In the genomic region with DNA sequence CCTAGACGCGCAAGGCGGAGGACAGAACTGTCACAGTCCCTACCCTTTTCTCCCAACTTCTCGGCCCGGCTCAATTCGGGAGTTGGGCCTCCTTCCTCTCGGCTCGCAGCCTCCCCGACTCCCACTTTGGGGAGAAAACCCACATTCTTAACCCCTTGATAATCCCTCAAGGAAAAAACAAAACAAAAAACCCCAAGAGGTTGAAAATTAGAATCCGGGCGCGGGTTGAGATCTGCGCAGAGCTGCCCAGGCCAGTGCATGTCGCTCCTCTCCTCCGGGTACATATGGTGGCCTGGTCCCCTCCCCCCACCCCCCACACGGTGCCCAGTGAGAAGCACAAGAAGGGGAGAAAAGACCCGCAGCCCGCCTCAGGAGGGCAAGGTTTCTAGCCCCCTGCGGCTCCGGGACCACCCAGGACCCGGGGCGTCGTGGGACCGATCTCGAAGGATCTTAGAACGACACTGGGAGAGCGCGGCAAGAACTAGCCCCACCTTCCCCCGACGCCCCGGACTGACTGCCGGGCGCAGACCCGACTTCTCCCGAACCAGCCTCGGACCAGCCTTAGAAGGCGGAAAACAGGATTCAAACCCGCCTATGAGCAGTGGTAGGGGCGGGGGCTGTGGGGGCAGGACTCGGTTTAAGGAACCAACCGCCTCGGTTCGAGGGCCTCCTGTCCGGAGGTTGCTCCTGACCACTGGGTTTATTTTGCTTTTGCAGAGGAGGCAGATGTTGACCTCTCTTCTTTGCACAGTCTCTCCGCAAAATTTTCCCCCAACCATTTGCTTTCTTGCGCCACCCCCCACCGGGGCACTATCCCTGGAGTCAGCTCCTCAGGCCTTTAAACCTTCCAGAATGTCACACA, we compare ENCODE assay signal across 1 cellular context.
TF ChIP-seq lines count a peak whose summit lies in the region.

No MANE protein-coding gene starts in this region.

TF ChIP-seq in H1, 55 proteins besides CTCF, POLR2A, EP300 and RAD21:
- TF ChIP-seq, protein P1, sequence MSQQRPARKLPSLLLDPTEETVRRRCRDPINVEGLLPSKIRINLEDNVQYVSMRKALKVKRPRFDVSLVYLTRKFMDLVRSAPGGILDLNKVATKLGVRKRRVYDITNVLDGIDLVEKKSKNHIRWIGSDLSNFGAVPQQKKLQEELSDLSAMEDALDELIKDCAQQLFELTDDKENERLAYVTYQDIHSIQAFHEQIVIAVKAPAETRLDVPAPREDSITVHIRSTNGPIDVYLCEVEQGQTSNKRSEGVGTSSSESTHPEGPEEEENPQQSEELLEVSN (IDR thresholded peaks at IDR 0.05) = 0 out of 2 replicates have a peak, but pooled peaks have one; percentile 34
- TF ChIP-seq SP4 (IDR thresholded peaks at IDR 0.05; ENCODE audit: low read length) (no peak), GABPA (IDR thresholded peaks at IDR 0.05; ENCODE audit: borderline replicate concordance, insufficient read depth, low read length) (no peak), ASH2L (IDR thresholded peaks at IDR 0.05; ENCODE audit: low read length) (no peak), SAP30 (IDR thresholded peaks at IDR 0.05; ENCODE audit: insufficient read depth, insufficient replicate concordance, low read length) (no peak), BRCA1 (IDR thresholded peaks at IDR 0.05; ENCODE audit: low read depth, low read length) (no peak), SUZ12 (IDR thresholded peaks at IDR 0.05; ENCODE audit: low read length) (peak; percentile 72), YY1 (IDR thresholded peaks at IDR 0.05; ENCODE audit: low read depth, low read length) (no peak), TBP (IDR thresholded peaks at IDR 0.05; ENCODE audit: low read depth, low read length) (no peak), BACH1 (IDR thresholded peaks at IDR 0.05; ENCODE audit: low read length) (no peak), MAFK (IDR thresholded peaks at IDR 0.05; ENCODE audit: low read depth, low read length) (no peak), ZNF274 (IDR thresholded peaks at IDR 0.05; ENCODE audit: borderline replicate concordance, extremely low read depth, low read length) (no peak), CEBPB (IDR thresholded peaks at IDR 0.05; ENCODE audit: low read depth, low read length) (no peak), KDM1A (IDR thresholded peaks at IDR 0.05; ENCODE audit: borderline replicate concordance, low read length) (no peak), HDAC2 (IDR thresholded peaks at IDR 0.05; ENCODE audit: borderline replicate concordance in 1 of 2, low read depth in 2 of 2, low read length in 2 of 2) (no peak), CHD2 (IDR thresholded peaks at IDR 0.05; ENCODE audit: low read length) (no peak), JUN (IDR thresholded peaks at IDR 0.05; ENCODE audit: low read depth, low read length) (no peak), EZH2 (IDR thresholded peaks at IDR 0.05; ENCODE audit: low read depth, low read length, severe bottlenecking) (peak; percentile 77), POLR2AphosphoS5 (IDR thresholded peaks at IDR 0.05; ENCODE audit: low read depth, low read length) (no peak), TAF1 (IDR thresholded peaks at IDR 0.05; ENCODE audit: low read depth, low read length) (no peak), KDM4A (IDR thresholded peaks at IDR 0.05; ENCODE audit: low read depth, low read length, severe bottlenecking) (peak; percentile 11), JUND (IDR thresholded peaks at IDR 0.05; ENCODE audit: low read length) (no peak)
- TF ChIP-seq, protein P2, sequence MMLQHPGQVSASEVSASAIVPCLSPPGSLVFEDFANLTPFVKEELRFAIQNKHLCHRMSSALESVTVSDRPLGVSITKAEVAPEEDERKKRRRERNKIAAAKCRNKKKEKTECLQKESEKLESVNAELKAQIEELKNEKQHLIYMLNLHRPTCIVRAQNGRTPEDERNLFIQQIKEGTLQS (IDR thresholded peaks at IDR 0.05; ENCODE audit: insufficient read depth, low read depth, low read length) = no peak
